In the genomic region with DNA sequence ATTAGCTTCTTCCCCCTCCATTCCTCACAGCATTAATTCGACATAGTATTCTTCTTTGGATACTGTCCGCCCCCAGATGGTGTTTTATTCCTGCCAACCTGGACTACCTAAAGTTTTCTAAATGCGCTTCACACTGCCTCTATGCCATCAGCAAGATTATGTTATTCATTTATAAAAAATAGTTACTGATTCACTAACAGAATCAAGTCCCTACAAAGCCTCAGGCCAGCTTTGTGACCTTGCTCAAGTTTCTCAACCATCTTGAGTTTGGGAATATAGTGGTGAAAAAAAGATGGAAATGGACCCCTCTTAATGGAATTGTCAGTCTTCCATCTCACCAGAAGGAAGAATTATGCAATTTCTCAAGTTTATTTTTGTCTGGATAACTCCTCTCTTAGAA, we compare ENCODE assay signal across 18 cellular contexts. TPM values are rescaled to one million over a fixed set of nuclear protein-coding genes. Genes with fewer than 3 reads are reported as not detected.
DNase-seq lines count a peak whose midpoint lies in the region; ATAC-seq, FAIRE-seq and TF ChIP-seq lines count a peak whose summit lies in the region.
"Had no signal": no experiment of that assay in that cellular context is flagged by ENCODE, and none has a peak within 500 bp of the region (broad histone marks: within the 10 kb centered on the region; RNA-seq: fewer than 3 reads in every experiment).

No MANE protein-coding gene starts in this region.

- H3K27me3 ChIP-seq in liver (ENCODE audit: control insufficient read depth in 4 of 4, insufficient read depth in 4 of 4, low read length in 3 of 4) (no peaks in the 10 kb centered on the region), HepG2 (ENCODE audit: control insufficient read depth in 1 of 2, insufficient read depth in 2 of 2, low read length in 2 of 2) (no peaks in the 10 kb centered on the region)
- H3K27me3 ChIP-seq: BLaER1 treated with 17β-estradiol and CSF1 and Interleukin-3, amounts not matched to agents 10 nM and 100 nM had no signal

- no peaks in the 10 kb centered on the region for H3K36me3 ChIP-seq in liver (ENCODE audit: control insufficient read depth in 4 of 4, insufficient read depth in 3 of 4, low read depth in 1 of 4, low read length in 3 of 4)
- H3K36me3 ChIP-seq in HepG2 (replicated peaks in 1 of 2; ENCODE audit: control insufficient read depth in 1 of 2, insufficient read depth in 2 of 2, low read length in 2 of 2) = no peaks in the 10 kb centered on the region
- no peaks in the 10 kb centered on the region for H3K36me3 ChIP-seq in mucosa of descending colon (ENCODE audit: low read depth)

- no peak overlapping the region for H2AFZ ChIP-seq in HepG2 (ENCODE audit: low read length)

- no peak for TF ChIP-seq RAD21 in liver (IDR thresholded peaks at IDR 0.05)
- no peak for TF ChIP-seq RAD21 in HepG2 (CRISPR knock-in tag; IDR thresholded peaks at IDR 0.05)

- BruUV-seq in HepG2 (replicated peaks; lab: Mats Ljungman, UMichigan) = no TSS peak

- H3K27ac ChIP-seq in liver (ENCODE audit: low read depth in 1 of 2, low read length in 2 of 2) (no peak overlapping the region), HepG2 (ENCODE audit: extremely low read length, insufficient read depth, low read length) (no peak overlapping the region)
- H3K27ac ChIP-seq: 22Rv1, HL-60 had no signal

- H3K4me2 ChIP-seq in HepG2 (ENCODE audit: low read depth, low read length) = no peak overlapping the region

- H3K4me3 ChIP-seq in liver (ENCODE audit: low read depth in 1 of 3, low read length in 3 of 3) (no peak overlapping the region), HepG2 (replicated peaks in 1 of 3; ENCODE audit: insufficient read depth in 1 of 3, low read depth in 2 of 3, low read length in 3 of 3) (no peak overlapping the region), mucosa of descending colon (no peak overlapping the region)
- H3K4me3 ChIP-seq: BLaER1 treated with 17β-estradiol and CSF1 and Interleukin-3, amounts not matched to agents 10 nM and 100 nM; GM12878 had no signal

- intact Hi-C loops in HepG2 (cut with micrococcal nuclease; ENCODE audit: unreplicated experiment) = no loop called here
- intact Hi-C loops in left colon (cut with DNase I, micrococcal nuclease) = no loop called here
- intact Hi-C loops in mucosa of descending colon (cut with DNase I, micrococcal nuclease) = no loop called here

- no peak for TF ChIP-seq CTCF in liver (IDR thresholded peaks at IDR 0.05; ENCODE audit: low read depth, low read length, missing input control)
- TF ChIP-seq CTCF in HepG2 (CRISPR knock-in tag; IDR thresholded peaks at IDR 0.05) = no peak
- TF ChIP-seq CTCF in mucosa of descending colon (IDR thresholded peaks at IDR 0.05) = no peak

- no peak for DNase-seq in HepG2 (ENCODE audit: low spot score)
- DNase-seq in left colon = no peak
- DNase-seq in mucosa of descending colon = no peak
- peak; percentile 16 for DNase-seq in superior temporal gyrus (ENCODE audit: extremely low spot score)
- DNase-seq in NCI-H2196 (lab: John Stamatoyannopoulos, UW; ENCODE audit: unreplicated experiment) = no peak
- no peak for DNase-seq in GM19240 (ENCODE audit: insufficient read length, low spot score)
- DNase-seq: CD4-positive, CD25-positive, alpha-beta regulatory T cell; DMS79 had no signal

- H3K9ac ChIP-seq in liver (ENCODE audit: low read depth in 1 of 2, low read length in 2 of 2) (no peak overlapping the region), HepG2 (ENCODE audit: insufficient read depth, low read depth, low read length) (no peak overlapping the region)
- H3K9ac ChIP-seq: BLaER1 treated with 17β-estradiol and CSF1 and Interleukin-3, amounts not matched to agents 10 nM and 100 nM had no signal

- no peaks in the 10 kb centered on the region for H4K20me1 ChIP-seq in HepG2 (ENCODE audit: insufficient read depth, low read length)
- H4K20me1 ChIP-seq: BLaER1 treated with 17β-estradiol and CSF1 and Interleukin-3, amounts not matched to agents 10 nM and 100 nM had no signal

- TF ChIP-seq POLR2A in HepG2 (IDR thresholded peaks at IDR 0.05; ENCODE audit: insufficient read depth in 1 of 2, low read depth in 2 of 2, low read length in 2 of 2) = no peak

- H3K9me3 ChIP-seq in liver (ENCODE audit: control insufficient read depth in 4 of 4, low read length in 3 of 4) (peaks cover 0 to 3% (median 0%) of the 10 kb centered on the region in 4 donors), HepG2 (ENCODE audit: low read length) (peaks cover 4% of the 10 kb centered on the region; the same call in 1 of the 2 replicates), mucosa of descending colon (peaks cover 3% of the 10 kb centered on the region)

- 79% methylated on average over 3 of the region's 3 CpGs for WGBS in liver
- 94% methylated on average over 3 of the region's 3 CpGs for WGBS in HepG2 (ENCODE audit: low lambda C conversion rate)

- in situ Hi-C loops in HepG2 (cut with HindIII; ENCODE audit: extremely low pct_ligation_motif_present, low pct_unique_long_range_greater_than_20kb) = no loop called here

- CTCF ChIA-PET in HepG2 (lab: Yijun Ruan, JAX; ENCODE audit: low intra/inter-chr PET ratio, low total read pairs) = no interaction called here

- ATAC-seq in HepG2 (no peak), left colon (peak; percentile 64), mucosa of descending colon (peak; percentile 39), GM18873 (IDR thresholded peaks at IDR 0.05; ENCODE audit: low FRiP score, unreplicated experiment) (no peak)
- ATAC-seq: GM12878, HCT116 had no signal

- H3K4me1 ChIP-seq in liver (ENCODE audit: control insufficient read depth in 4 of 4, insufficient read depth in 4 of 4, low read length in 3 of 4) = peaks cover 0 to 7% (median 4%) of the 10 kb centered on the region in 4 donors
- H3K4me1 ChIP-seq in HepG2 (ENCODE audit: insufficient read depth, low read length) = no peaks in the 10 kb centered on the region
- H3K4me1 ChIP-seq in mucosa of descending colon (ENCODE audit: low read depth) = peaks cover 9% of the 10 kb centered on the region

- FAIRE-seq in HepG2 (lab: Jason Lieb, UNC) = no peak
- FAIRE-seq: GM12878, GM18507 had no signal

- H3K79me2 ChIP-seq in HepG2 (ENCODE audit: insufficient read depth, low read length) = no peaks in the 10 kb centered on the region

- TF ChIP-seq EP300 in HepG2 (IDR thresholded peaks at IDR 0.05; ENCODE audit: low read depth in 2 of 2, low read length in 2 of 2) (no peak), HepG2 (CRISPR knock-in tag; IDR thresholded peaks at IDR 0.05; ENCODE audit: borderline replicate concordance) (no peak)

- POLR2A ChIA-PET in HepG2 (lab: Yijun Ruan, JAX) = no interaction called here

TF ChIP-seq in liver, 16 proteins besides CTCF, POLR2A, EP300 and RAD21:
- TF ChIP-seq YY1 (IDR thresholded peaks at IDR 0.05) (peak; percentile 36), JUND (IDR thresholded peaks at IDR 0.05) (no peak)
- TF ChIP-seq, protein P1, sequence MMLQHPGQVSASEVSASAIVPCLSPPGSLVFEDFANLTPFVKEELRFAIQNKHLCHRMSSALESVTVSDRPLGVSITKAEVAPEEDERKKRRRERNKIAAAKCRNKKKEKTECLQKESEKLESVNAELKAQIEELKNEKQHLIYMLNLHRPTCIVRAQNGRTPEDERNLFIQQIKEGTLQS (IDR thresholded peaks at IDR 0.05) = no peak
TF ChIP-seq in liver: peak in this region for 1.

TF ChIP-seq in HepG2, 621 proteins besides CTCF, POLR2A, EP300 and RAD21 (continues in another document):
- TF ChIP-seq ESRRA (CRISPR knock-in tag; IDR thresholded peaks at IDR 0.05; ENCODE audit: low read depth) (no peak), SCMH1 (CRISPR knock-in tag; IDR thresholded peaks at IDR 0.05; ENCODE audit: borderline replicate concordance) (no peak), KLF11 (CRISPR knock-in tag; IDR thresholded peaks at IDR 0.05) (no peak), HNRNPH1 (optimal IDR thresholded peaks at IDR 0.05; ENCODE audit: low read depth, low read length) (no peak), MBNL3 (CRISPR knock-in tag; conservative IDR thresholded peaks at IDR 0.05) (no peak)

RNA-seq across cellular contexts. Expression of gene FGL2, which starts 16.6 kb away (rescaled TPM):
- total RNA-seq in liver (10 to 100 TPM; 19.1 to 21.7 TPM), HepG2 (2016; rRNA removed; fragmentation: Illumina TruSeq; extraction: Trizol) (0.08 and 0.15 TPM in 2 replicates), left colon (10 to 100 TPM; 18.8 to 45.1 TPM), mucosa of descending colon (10 to 100 TPM; 21.3 to 66.3 (median 60.2) TPM)
- polyA plus RNA-seq in liver (1 to 10 TPM; 2.7 to 8.1 TPM), HepG2 (2011; rRNA removed) (0.04 and 0.08 TPM in 2 replicates)
- total RNA-seq in HepG2 (2016; cell fraction: cytosol; rRNA removed; fragmentation: Illumina TruSeq; extraction: Trizol; ENCODE audit: low read depth) = not detected in 2 replicates
- total RNA-seq in HepG2 (2016; cell fraction: insoluble cytoplasmic fraction; rRNA removed; fragmentation: Illumina TruSeq; extraction: Trizol) = 0.11 and 0.16 TPM in 2 replicates
- total RNA-seq in HepG2 (2016; cell fraction: membrane; rRNA removed; fragmentation: Illumina TruSeq; extraction: Trizol) = 0.03 and 0.06 TPM in 2 replicates
- total RNA-seq in HepG2 (2016; cell fraction: nucleus; rRNA removed; fragmentation: Illumina TruSeq; extraction: Trizol) = 0.59 and 0.88 TPM in 2 replicates
- polyA plus RNA-seq in HepG2 (2011; cell fraction: cytosol; rRNA removed) = 0.01 and 0.03 TPM in 2 replicates
- polyA plus RNA-seq in HepG2 (2011; cell fraction: nucleus; rRNA removed) = 0.10 and 0.24 TPM in 2 replicates
- 0.13 and 0.34 TPM in 2 replicates for polyA plus RNA-seq in HepG2 (2012)
- not detected in 2 replicates for polyA plus RNA-seq in HepG2 (2016; cell fraction: cytosol; fragmentation: Illumina TruSeq; extraction: Trizol; ENCODE audit: low read depth)
- 0.15 TPM in 2 replicates for polyA plus RNA-seq in HepG2 (2016; cell fraction: insoluble cytoplasmic fraction; fragmentation: Illumina TruSeq; extraction: Trizol; ENCODE audit: low read depth)
- polyA plus RNA-seq in HepG2 (2016; cell fraction: membrane; fragmentation: Illumina TruSeq; extraction: Trizol; ENCODE audit: low read depth) = not detected in 2 replicates
- polyA plus RNA-seq in HepG2 (2016; cell fraction: nucleus; fragmentation: Illumina TruSeq; extraction: Trizol; ENCODE audit: insufficient read depth, low read depth) = 0.31 and 0.48 TPM in 2 replicates
- polyA minus RNA-seq in HepG2 (2011; rRNA and poly(A)+ RNA removed; ENCODE audit: low replicate concordance) = not detected in 2 replicates
- polyA minus RNA-seq in HepG2 (2011; cell fraction: cytosol; rRNA and poly(A)+ RNA removed) = not detected in 2 replicates
- 0.39 and 1.1 TPM in 2 replicates for polyA minus RNA-seq in HepG2 (2011; cell fraction: nucleus; rRNA and poly(A)+ RNA removed)
- total RNA-seq: G401, H4 had no signal

Comparison
In these comparisons a context has a peak if more than half of its experiments do, and no peak if none do; other contexts are left out.
1. RNA of gene FGL2, which starts 16.6 kb away (total RNA-seq): 21.3 to 66.3 TPM in mucosa of descending colon, 18.8 to 45.1 TPM in left colon and 19.1 to 21.7 TPM in liver; 0.03 to 0.88 TPM in HepG2; every median in the first group is over 10 times any median in the second.
2. ATAC-seq: peak in left colon (single experiment) and mucosa of descending colon (single experiment); none in HepG2 (single experiment) and GM18873 (single experiment).